20 cellular contexts compared by ENCODE assay signal in genomic region chr17:41394254-41395016, GRCh38. TPM values are rescaled to one million over a fixed set of nuclear protein-coding genes. Genes with fewer than 3 reads are reported as not detected.
"Had no signal": no experiment of that assay in that cellular context is flagged by ENCODE, and none has a peak within 500 bp of the region (broad histone marks: within the 10 kb centered on the region; RNA-seq: fewer than 3 reads in every experiment).

No MANE protein-coding gene starts in this region.

- H3K36me3 ChIP-seq: ovary had no signal

- H3K27me3 ChIP-seq: ovary had no signal

- ATAC-seq: activated CD4-positive, alpha-beta T cell treated with anti-CD3 and anti-CD28 coated beads for 36 hours; activated T-cell treated with anti-CD3 and anti-CD28 coated beads, Interleukin-2, amount 50 U/mL, for 4 hours; left lobe of liver; stimulated activated effector memory CD8-positive, alpha-beta T cell treated with anti-CD3 and anti-CD28 coated beads, Interleukin-12 subunit alpha, Interleukin-12 subunit beta, amount 100 ng/mL, for 72 hours had no signal

- H3K4me3 Mint-ChIP-seq: activated CD4-positive, alpha-beta memory T cell treated with anti-CD3 and anti-CD28 coated beads, Interleukin-2, amount 10 ng/mL, durations not matched to agents 7 days and 5 days; activated CD4-positive, alpha-beta T cell treated with anti-CD3 and anti-CD28 coated beads for 36 hours; activated T-cell treated with anti-CD3 and anti-CD28 coated beads, Interleukin-2, amount 50 U/mL, for 4 hours; immature natural killer cell; stimulated activated effector memory CD8-positive, alpha-beta T cell treated with anti-CD3 and anti-CD28 coated beads, Interleukin-12 subunit alpha, Interleukin-12 subunit beta, amount 100 ng/mL, for 72 hours had no signal

- H3K4me1 Mint-ChIP-seq: activated CD4-positive, alpha-beta memory T cell treated with anti-CD3 and anti-CD28 coated beads, Interleukin-2, amount 10 ng/mL, durations not matched to agents 7 days and 5 days; immature natural killer cell; stimulated activated effector memory CD8-positive, alpha-beta T cell treated with anti-CD3 and anti-CD28 coated beads, Interleukin-12 subunit alpha, Interleukin-12 subunit beta, amount 100 ng/mL, for 72 hours had no signal

- FAIRE-seq: endometrium, frontal cortex had no signal

- H3K27ac ChIP-seq: dorsolateral prefrontal cortex, ovary, VCaP had no signal

- H3K9me3 Mint-ChIP-seq: activated CD4-positive, alpha-beta memory T cell treated with anti-CD3 and anti-CD28 coated beads, Interleukin-2, amount 10 ng/mL, durations not matched to agents 7 days and 5 days; activated T-cell treated with anti-CD3 and anti-CD28 coated beads, Interleukin-2, amount 50 U/mL, for 4 hours; immature natural killer cell; stimulated activated effector memory CD8-positive, alpha-beta T cell treated with anti-CD3 and anti-CD28 coated beads, Interleukin-12 subunit alpha, Interleukin-12 subunit beta, amount 100 ng/mL, for 72 hours had no signal

- H3K27ac Mint-ChIP-seq: activated CD4-positive, alpha-beta memory T cell treated with anti-CD3 and anti-CD28 coated beads, Interleukin-2, amount 10 ng/mL, durations not matched to agents 7 days and 5 days; activated CD4-positive, alpha-beta T cell treated with anti-CD3 and anti-CD28 coated beads for 36 hours; immature natural killer cell; stimulated activated effector memory CD8-positive, alpha-beta T cell treated with anti-CD3 and anti-CD28 coated beads, Interleukin-12 subunit alpha, Interleukin-12 subunit beta, amount 100 ng/mL, for 72 hours had no signal

- H3K4me3 ChIP-seq: dorsolateral prefrontal cortex, ovary had no signal

- H3K9me3 ChIP-seq: ovary had no signal

- H3K36me3 Mint-ChIP-seq: stimulated activated effector memory CD8-positive, alpha-beta T cell treated with anti-CD3 and anti-CD28 coated beads, Interleukin-12 subunit alpha, Interleukin-12 subunit beta, amount 100 ng/mL, for 72 hours had no signal

- DNase-seq: activated CD4-positive, alpha-beta memory T cell treated with anti-CD3 and anti-CD28 coated beads, Interleukin-2, amount 10 ng/mL, durations not matched to agents 7 days and 5 days; activated CD4-positive, alpha-beta T cell treated with anti-CD3 and anti-CD28 coated beads for 36 hours; activated effector memory CD4-positive, alpha-beta T cell treated with Interleukin-2 at 50 U/mL for 16 hours; activated naive CD4-positive, alpha-beta T cell treated with anti-CD3 and anti-CD28 coated beads, Interleukin-2, amount 50 U/mL, for 16 hours; activated T-cell treated with anti-CD3 and anti-CD28 coated beads, Interleukin-2, amount 50 U/mL, for 4 hours; head of caudate nucleus; immature natural killer cell; ovary; stimulated activated CD4-positive, alpha-beta T cell treated with anti-CD3 and anti-CD28 coated beads, Interleukin-12 subunit alpha, Interleukin-12 subunit beta, amount 100 ng/mL, for 4 hours had no signal

RNA-seq across cellular contexts. Expression of gene KRT31, which starts 3.0 kb away (rescaled TPM):
- total RNA-seq: activated CD4-positive, alpha-beta memory T cell treated with anti-CD3 and anti-CD28 coated beads, Interleukin-2, amount 10 ng/mL, durations not matched to agents 7 days and 5 days; activated CD4-positive, alpha-beta T cell treated with anti-CD3 and anti-CD28 coated beads for 36 hours; activated T-cell treated with anti-CD3 and anti-CD28 coated beads, Interleukin-2, amount 50 U/mL, for 4 hours; astrocyte; left lobe of liver; lung microvascular endothelial cell; ovary; T-helper 1 cell treated with Interleukin-12 subunit alpha and Interleukin-12 subunit beta and Interleukin-4 antibody, amounts not matched to agents 30 ng/mL and 1 ng/mL, for 36 hours; ureter had no signal
- polyA plus RNA-seq: adipose tissue, immature natural killer cell, ovary had no signal

RNA-seq across cellular contexts. Expression of gene KRT34, which starts 12.3 kb away (rescaled TPM):
- total RNA-seq: activated CD4-positive, alpha-beta memory T cell treated with anti-CD3 and anti-CD28 coated beads, Interleukin-2, amount 10 ng/mL, durations not matched to agents 7 days and 5 days; activated CD4-positive, alpha-beta T cell treated with anti-CD3 and anti-CD28 coated beads for 36 hours; activated T-cell treated with anti-CD3 and anti-CD28 coated beads, Interleukin-2, amount 50 U/mL, for 4 hours; astrocyte; left lobe of liver; lung microvascular endothelial cell; ovary; T-helper 1 cell treated with Interleukin-12 subunit alpha and Interleukin-12 subunit beta and Interleukin-4 antibody, amounts not matched to agents 30 ng/mL and 1 ng/mL, for 36 hours; ureter had no signal
- polyA plus RNA-seq: immature natural killer cell, ovary had no signal

RNA-seq across cellular contexts. Expression of gene KRT33B, which starts 24.8 kb away (rescaled TPM):
- total RNA-seq: activated CD4-positive, alpha-beta memory T cell treated with anti-CD3 and anti-CD28 coated beads, Interleukin-2, amount 10 ng/mL, durations not matched to agents 7 days and 5 days; activated CD4-positive, alpha-beta T cell treated with anti-CD3 and anti-CD28 coated beads for 36 hours; activated T-cell treated with anti-CD3 and anti-CD28 coated beads, Interleukin-2, amount 50 U/mL, for 4 hours; astrocyte; frontal cortex; left lobe of liver; lung microvascular endothelial cell; ovary; T-helper 1 cell treated with Interleukin-12 subunit alpha and Interleukin-12 subunit beta and Interleukin-4 antibody, amounts not matched to agents 30 ng/mL and 1 ng/mL, for 36 hours; ureter had no signal
- polyA plus RNA-seq: adipose tissue, immature natural killer cell, ovary had no signal

RNA-seq across cellular contexts. Expression of gene KRT37, which starts 29.9 kb away (rescaled TPM):
- total RNA-seq: activated CD4-positive, alpha-beta memory T cell treated with anti-CD3 and anti-CD28 coated beads, Interleukin-2, amount 10 ng/mL, durations not matched to agents 7 days and 5 days; activated CD4-positive, alpha-beta T cell treated with anti-CD3 and anti-CD28 coated beads for 36 hours; activated T-cell treated with anti-CD3 and anti-CD28 coated beads, Interleukin-2, amount 50 U/mL, for 4 hours; astrocyte; dorsolateral prefrontal cortex; frontal cortex; left lobe of liver; lung microvascular endothelial cell; ovary; T-helper 1 cell treated with Interleukin-12 subunit alpha and Interleukin-12 subunit beta and Interleukin-4 antibody, amounts not matched to agents 30 ng/mL and 1 ng/mL, for 36 hours; ureter had no signal
- polyA plus RNA-seq: adipose tissue, immature natural killer cell, ovary had no signal

RNA-seq across cellular contexts. Expression of gene KRT33A, which starts 43.8 kb away (rescaled TPM):
- total RNA-seq: activated CD4-positive, alpha-beta memory T cell treated with anti-CD3 and anti-CD28 coated beads, Interleukin-2, amount 10 ng/mL, durations not matched to agents 7 days and 5 days; activated CD4-positive, alpha-beta T cell treated with anti-CD3 and anti-CD28 coated beads for 36 hours; activated T-cell treated with anti-CD3 and anti-CD28 coated beads, Interleukin-2, amount 50 U/mL, for 4 hours; astrocyte; dorsolateral prefrontal cortex; frontal cortex; left lobe of liver; lung microvascular endothelial cell; ovary; T-helper 1 cell treated with Interleukin-12 subunit alpha and Interleukin-12 subunit beta and Interleukin-4 antibody, amounts not matched to agents 30 ng/mL and 1 ng/mL, for 36 hours; ureter had no signal
- polyA plus RNA-seq: adipose tissue, immature natural killer cell, ovary had no signal
